ENCODE assay signal across 28 cellular contexts in genomic region chr11:125320347-125321122, GRCh38.
"Had no signal": no experiment of that assay in that cellular context is flagged by ENCODE, and none has a peak within 500 bp of the region (broad histone marks: within the 10 kb centered on the region; RNA-seq: fewer than 3 reads in every experiment).

No MANE protein-coding gene starts in this region.

- H3K9me3 Mint-ChIP-seq: activated CD4-positive, alpha-beta T cell treated with anti-CD3 and anti-CD28 coated beads, Interleukin-2, amount 10 ng/mL, durations not matched to agents 7 days and 5 days; activated CD8-positive, alpha-beta T cell treated with anti-CD3 and anti-CD28 coated beads for 36 hours; activated T-helper 2 cell treated with anti-CD3 and anti-CD28 coated beads, Interferon-gamma antibody, Interleukin-2, Interleukin-4, amounts not matched to agents 10 μg/mL and 5 μg/mL and 100 μg/mL, durations not matched to agents 14 hours and 24 hours and 36 hours; central memory CD8-positive, alpha-beta T cell; effector memory CD8-positive, alpha-beta T cell; natural killer cell treated with Interleukin-12 subunit alpha and Interleukin-12 subunit beta and Interleukin-15 and Interleukin-18, amount 100 ng/mL, for 72 hours; stimulated activated naive CD8-positive, alpha-beta T cell treated with anti-CD3 and anti-CD28 coated beads, Interleukin-15, amount 100 ng/mL, for 72 hours; T-helper 1 cell treated with Interleukin-12 subunit alpha and Interleukin-12 subunit beta and Interleukin-4 antibody, amounts not matched to agents 30 μg/mL and 1 μg/mL, for 36 hours had no signal

- FAIRE-seq: islet of Langerhans, pancreas had no signal

- H3K4me1 ChIP-seq: adrenal gland, ascending aorta, colonic mucosa, gastrocnemius medialis, pancreas, psoas muscle had no signal

- H3K4me3 Mint-ChIP-seq: activated CD4-positive, alpha-beta T cell treated with anti-CD3 and anti-CD28 coated beads, Interleukin-2, amount 10 ng/mL, durations not matched to agents 7 days and 5 days; activated CD8-positive, alpha-beta memory T cell treated with anti-CD3 and anti-CD28 coated beads, Interleukin-2, amount 10 ng/mL, durations not matched to agents 7 days and 5 days; activated CD8-positive, alpha-beta T cell treated with anti-CD3 and anti-CD28 coated beads for 36 hours; activated naive CD8-positive, alpha-beta T cell; central memory CD8-positive, alpha-beta T cell; effector memory CD8-positive, alpha-beta T cell; natural killer cell treated with Interleukin-12 subunit alpha and Interleukin-12 subunit beta and Interleukin-15 and Interleukin-18, amount 100 ng/mL, for 72 hours; stimulated activated naive CD8-positive, alpha-beta T cell treated with anti-CD3 and anti-CD28 coated beads, Interleukin-15, amount 100 ng/mL, for 72 hours; T-helper 1 cell treated with Interleukin-12 subunit alpha and Interleukin-12 subunit beta and Interleukin-4 antibody, amounts not matched to agents 30 μg/mL and 1 μg/mL, for 36 hours had no signal

- H3K4me3 ChIP-seq: adrenal gland, ascending aorta, colonic mucosa, dorsolateral prefrontal cortex, esophagus muscularis mucosa, gastrocnemius medialis, pancreas, psoas muscle, right atrium auricular region, tibial artery had no signal

- H3K36me3 Mint-ChIP-seq: activated CD8-positive, alpha-beta memory T cell treated with anti-CD3 and anti-CD28 coated beads, Interleukin-2, amount 10 ng/mL, durations not matched to agents 7 days and 5 days; activated naive CD8-positive, alpha-beta T cell; natural killer cell treated with Interleukin-12 subunit alpha and Interleukin-12 subunit beta and Interleukin-15 and Interleukin-18, amount 100 ng/mL, for 72 hours had no signal

- H3K36me3 ChIP-seq: adrenal gland, ascending aorta, colonic mucosa, esophagus muscularis mucosa, gastrocnemius medialis, pancreas, right atrium auricular region, tibial artery had no signal

- H3K27ac Mint-ChIP-seq: activated CD4-positive, alpha-beta T cell treated with anti-CD3 and anti-CD28 coated beads, Interleukin-2, amount 10 ng/mL, durations not matched to agents 7 days and 5 days; activated CD8-positive, alpha-beta memory T cell treated with anti-CD3 and anti-CD28 coated beads, Interleukin-2, amount 10 ng/mL, durations not matched to agents 7 days and 5 days; activated CD8-positive, alpha-beta T cell treated with anti-CD3 and anti-CD28 coated beads for 36 hours; activated naive CD8-positive, alpha-beta T cell; activated T-helper 2 cell treated with anti-CD3 and anti-CD28 coated beads, Interferon-gamma antibody, Interleukin-2, Interleukin-4, amounts not matched to agents 10 μg/mL and 5 μg/mL and 100 μg/mL, durations not matched to agents 14 hours and 24 hours and 36 hours; effector memory CD8-positive, alpha-beta T cell; natural killer cell treated with Interleukin-12 subunit alpha and Interleukin-12 subunit beta and Interleukin-15 and Interleukin-18, amount 100 ng/mL, for 72 hours; stimulated activated naive CD8-positive, alpha-beta T cell treated with anti-CD3 and anti-CD28 coated beads, Interleukin-15, amount 100 ng/mL, for 72 hours; T-helper 1 cell treated with Interleukin-12 subunit alpha and Interleukin-12 subunit beta and Interleukin-4 antibody, amounts not matched to agents 30 μg/mL and 1 μg/mL, for 36 hours had no signal

- DNase-seq: activated CD4-positive, alpha-beta T cell treated with anti-CD3 and anti-CD28 coated beads, Interleukin-2, amount 10 ng/mL, durations not matched to agents 7 days and 5 days; activated CD4-positive, CD25-positive, alpha-beta regulatory T cell; activated CD8-positive, alpha-beta memory T cell treated with anti-CD3 and anti-CD28 coated beads, Interleukin-2, amount 10 ng/mL, durations not matched to agents 7 days and 5 days; activated CD8-positive, alpha-beta T cell treated with anti-CD3 and anti-CD28 coated beads for 36 hours; activated naive CD4-positive, alpha-beta T cell; adrenal gland; colonic mucosa; dorsolateral prefrontal cortex; effector memory CD8-positive, alpha-beta T cell; gastrocnemius medialis; hypothalamus; left ventricle myocardium superior; mammary epithelial cell; midbrain; pancreas; psoas muscle; stimulated activated naive CD8-positive, alpha-beta T cell treated with anti-CD3 and anti-CD28 coated beads, Interleukin-15, amount 100 ng/mL, for 72 hours; T1000; tibial artery had no signal

- H3K27ac ChIP-seq: adrenal gland, ascending aorta, colonic mucosa, esophagus muscularis mucosa, gastrocnemius medialis, pancreas, psoas muscle, right atrium auricular region, tibial artery had no signal

- ATAC-seq: activated CD8-positive, alpha-beta memory T cell treated with anti-CD3 and anti-CD28 coated beads, Interleukin-2, amount 10 ng/mL, durations not matched to agents 7 days and 5 days; activated CD8-positive, alpha-beta T cell treated with anti-CD3 and anti-CD28 coated beads for 36 hours; effector memory CD8-positive, alpha-beta T cell; gastrocnemius medialis; left ventricle myocardium superior; pancreas; psoas muscle; stimulated activated naive CD8-positive, alpha-beta T cell treated with anti-CD3 and anti-CD28 coated beads, Interleukin-15, amount 100 ng/mL, for 72 hours had no signal

- H3K27me3 ChIP-seq: adrenal gland, ascending aorta, colonic mucosa, dorsolateral prefrontal cortex, esophagus muscularis mucosa, gastrocnemius medialis, pancreas, right atrium auricular region, tibial artery had no signal

- H3K4me1 Mint-ChIP-seq: activated CD4-positive, alpha-beta T cell treated with anti-CD3 and anti-CD28 coated beads, Interleukin-2, amount 10 ng/mL, durations not matched to agents 7 days and 5 days; activated CD8-positive, alpha-beta memory T cell treated with anti-CD3 and anti-CD28 coated beads, Interleukin-2, amount 10 ng/mL, durations not matched to agents 7 days and 5 days; central memory CD8-positive, alpha-beta T cell; stimulated activated naive CD8-positive, alpha-beta T cell treated with anti-CD3 and anti-CD28 coated beads, Interleukin-15, amount 100 ng/mL, for 72 hours had no signal

- H3K9me3 ChIP-seq: adrenal gland, ascending aorta, colonic mucosa, esophagus muscularis mucosa, gastrocnemius medialis, pancreas, psoas muscle, right atrium auricular region, tibial artery had no signal
